32 cellular contexts compared by ENCODE assay signal in genomic region chr10:121245799-121246198, GRCh38.
A peak's percentile ranks its signal among the peaks of the same experiment; 100 is the strongest.
DNase-seq lines count a peak whose midpoint lies in the region; ATAC-seq, FAIRE-seq and TF ChIP-seq lines count a peak whose summit lies in the region.
"Had no signal": no experiment of that assay in that cellular context is flagged by ENCODE, and none has a peak within 500 bp of the region (broad histone marks: within the 10 kb centered on the region; RNA-seq: fewer than 3 reads in every experiment).

No MANE protein-coding gene starts in this region.

- H3K9ac ChIP-seq in kidney (ENCODE audit: low read length in 2 of 2) = no peak overlapping the region
- H3K9ac ChIP-seq: BLaER1 had no signal

- no peak for FAIRE-seq in kidney (lab: Jason Lieb, UNC)
- FAIRE-seq: colon, HepG2 had no signal

- 76% methylated on average over 1 of the region's 1 CpG for WGBS in hepatocyte (ENCODE audit: low lambda C conversion rate, missing lambda C conversion rate)
- 19% methylated on average over 1 of the region's 1 CpG for WGBS in prostate gland

- H3K4me3 ChIP-seq in hepatocyte (no peak overlapping the region), prostate gland (no peak overlapping the region), kidney (ENCODE audit: low read length in 2 of 2) (no peak overlapping the region)
- H3K4me3 ChIP-seq: BLaER1, heart left ventricle, SK-N-MC, tibial artery had no signal

- no peak for ATAC-seq in GM18520 (IDR thresholded peaks at IDR 0.05; ENCODE audit: unreplicated experiment)
- ATAC-seq: activated CD8-positive, alpha-beta T cell treated with anti-CD3 and anti-CD28 coated beads for 36 hours; activated T-helper 17 cell treated with anti-CD3 and anti-CD28 coated beads, Interleukin-2, amount 50 U/mL, for 72 hours; heart left ventricle; HepG2; left cardiac atrium had no signal

- DNase-seq in DMS153 (lab: John Stamatoyannopoulos, UW) (peak; percentile 86), NCI-H146 treated with DMSO at 0.1 percent for 48 hours (lab: John Stamatoyannopoulos, UW; ENCODE audit: unreplicated experiment) (peak; percentile 55), hepatocyte (ENCODE audit: low spot score) (no peak), prostate gland (ENCODE audit: low spot score) (peak; percentile 87), SKM-1 treated with dmso at 0.1 percent for 144 hours (lab: John Stamatoyannopoulos, UW; ENCODE audit: unreplicated experiment) (no peak), kidney (no peak)
- DNase-seq: activated CD4-positive, CD25-positive, alpha-beta regulatory T cell treated with anti-CD3 and anti-CD28 coated beads, Interleukin-2, amount 50 U/mL, for 72 hours; activated CD8-positive, alpha-beta T cell treated with anti-CD3 and anti-CD28 coated beads for 36 hours; amygdala; COR-L47; effector CD8-positive, alpha-beta T cell; erythroblast; GOT3; heart left ventricle; HFFc6; Kasumi-1; left cardiac atrium; mesenchymal stem cell; naive B cell; NCI-H187; NCI-H82; occipital lobe; RPMI8226; stimulated activated CD4-positive, alpha-beta T cell treated with anti-CD3 and anti-CD28 coated beads, Interleukin-1b, Interleukin-23, amount 100 ng/mL, for 48 hours; stimulated activated CD8-positive, alpha-beta memory T cell treated with anti-CD3 and anti-CD28 coated beads, Interleukin-4, amount 100 ng/mL, for 48 hours; tibial artery had no signal

- H3K27ac ChIP-seq in hepatocyte (peak overlapping the region; percentile 73), prostate gland (peak overlapping the region in 1 of 2 donors; percentile 45), kidney (ENCODE audit: low read depth in 2 of 2, low read length in 2 of 2) (no peak overlapping the region)
- H3K27ac ChIP-seq: BLaER1, heart left ventricle, SK-N-MC, tibial artery had no signal

- no peaks in the 10 kb centered on the region for H3K9me2 ChIP-seq in hepatocyte (replicated peaks; ENCODE audit: insufficient read depth)

- H4K20me1 ChIP-seq in hepatocyte (ENCODE audit: insufficient read depth, poor library complexity, severe bottlenecking) = no peaks in the 10 kb centered on the region
- H4K20me1 ChIP-seq: BLaER1 had no signal

- TF ChIP-seq CTCF in hepatocyte (IDR thresholded peaks at IDR 0.05; ENCODE audit: poor library complexity) (no peak), prostate gland (IDR thresholded peaks at IDR 0.05) (no peak), kidney (IDR thresholded peaks at IDR 0.05; ENCODE audit: borderline replicate concordance, extremely low read depth, insufficient read depth) (no peak)

- H3K9me3 ChIP-seq in hepatocyte (ENCODE audit: low read depth) (no peaks in the 10 kb centered on the region), prostate gland (no peaks in the 10 kb centered on the region), kidney (ENCODE audit: control insufficient read depth in 1 of 2, low read length in 2 of 2) (no peaks in the 10 kb centered on the region)
- H3K9me3 ChIP-seq: BLaER1, heart left ventricle, tibial artery had no signal

- H3K4me1 ChIP-seq in hepatocyte (ENCODE audit: insufficient read depth) (peaks cover 12% of the 10 kb centered on the region), prostate gland (replicated peaks) (peaks cover 10% of the 10 kb centered on the region), kidney (ENCODE audit: control insufficient read depth in 1 of 2, insufficient read depth in 1 of 2, low read depth in 1 of 2, low read length in 2 of 2) (no peaks in the 10 kb centered on the region)
- H3K4me1 ChIP-seq: heart left ventricle, tibial artery had no signal

- H3K36me3 ChIP-seq in hepatocyte (replicated peaks; ENCODE audit: insufficient read depth, low read depth) (no peaks in the 10 kb centered on the region), prostate gland (no peaks in the 10 kb centered on the region), kidney (ENCODE audit: control insufficient read depth in 1 of 2, insufficient read depth in 2 of 2, low read length in 2 of 2) (no peaks in the 10 kb centered on the region)
- H3K36me3 ChIP-seq: BLaER1, heart left ventricle, tibial artery had no signal

- no peak overlapping the region for H3K4me2 ChIP-seq in hepatocyte

- no peaks in the 10 kb centered on the region for H3K79me2 ChIP-seq in hepatocyte

- H3K27me3 ChIP-seq in hepatocyte (no peaks in the 10 kb centered on the region), prostate gland (replicated peaks; ENCODE audit: insufficient read depth) (no peaks in the 10 kb centered on the region)
- H3K27me3 ChIP-seq: BLaER1, heart left ventricle, tibial artery had no signal

- intact Hi-C loops in prostate gland (cut with DNase I) = no loop called here
- intact Hi-C loops in kidney (cut with DNase I) = no loop called here

- H2AFZ ChIP-seq in hepatocyte = no peak overlapping the region

- TF ChIP-seq POLR2A in prostate gland (IDR thresholded peaks at IDR 0.05) = no peak

Comparison
In these comparisons a context has a peak if more than half of its experiments do, and no peak if none do; other contexts are left out.
1. DNase-seq: peak in DMS153 (single experiment), NCI-H146 treated with DMSO at 0.1 percent for 48 hours (single experiment) and prostate gland (single experiment); none in hepatocyte (single experiment), SKM-1 treated with dmso at 0.1 percent for 144 hours (single experiment) and kidney (single experiment).